Comparison of ENCODE assay signal across 14 cellular contexts in genomic region chr3:37493485-37494080, GRCh38. TPM values are rescaled to one million over a fixed set of nuclear protein-coding genes. Genes with fewer than 3 reads are reported as not detected.
DNase-seq lines count a peak whose midpoint lies in the region; ATAC-seq, FAIRE-seq and TF ChIP-seq lines count a peak whose summit lies in the region.
"Had no signal": no experiment of that assay in that cellular context is flagged by ENCODE, and none has a peak within 500 bp of the region (broad histone marks: within the 10 kb centered on the region; RNA-seq: fewer than 3 reads in every experiment).

No MANE protein-coding gene starts in this region.

- TF ChIP-seq CTCF in HL-60 (IDR thresholded peaks at IDR 0.05; ENCODE audit: insufficient read depth, low read length) (no peak), K562 (IDR thresholded peaks at IDR 0.05 in 2 of 3, conservative IDR thresholded peaks at IDR 0.05 in 1 of 3; ENCODE audit: insufficient read depth in 2 of 3, low read depth in 1 of 3, low read length in 3 of 3) (no peak)

- H3K27ac ChIP-seq in HL-60 (replicated peaks), result peak overlapping the region; percentile 43
- H3K27ac ChIP-seq in K562 (ENCODE audit: extremely low read depth, low read depth, low read length), result no peak overlapping the region
- H3K27ac ChIP-seq in mesodermal cell (ENCODE audit: low read depth, low read length, severe bottlenecking), result peak overlapping the region; percentile 30

- POLR2A ChIA-PET in K562 (lab: Yijun Ruan, JAX), result no interaction called here

- TF ChIP-seq POLR2A in K562 (conservative IDR thresholded peaks at IDR 0.05), result no peak

- no peak for FAIRE-seq in K562 (lab: Jason Lieb, UNC)
- FAIRE-seq: G401.6 had no signal

- no peak for ATAC-seq in K562
- no peak for ATAC-seq in GM21515 (IDR thresholded peaks at IDR 0.05; ENCODE audit: unreplicated experiment)
- no peak for ATAC-seq in GM19035 (IDR thresholded peaks at IDR 0.05; ENCODE audit: unreplicated experiment)
- ATAC-seq: WTC11 had no signal

- intact Hi-C loops in K562 (cut with micrococcal nuclease), result no loop called here

- H3K9me3 ChIP-seq in K562 (replicated peaks; ENCODE audit: control insufficient read depth, insufficient read depth, low read depth, low read length) (no peaks in the 10 kb centered on the region), mesodermal cell (ENCODE audit: control insufficient read depth, low read length) (no peaks in the 10 kb centered on the region)

- H3K36me3 ChIP-seq in K562 (ENCODE audit: control insufficient read depth, insufficient read depth, low read length) (no peaks in the 10 kb centered on the region), mesodermal cell (ENCODE audit: control insufficient read depth, insufficient read depth, low read length) (peaks cover 5% of the 10 kb centered on the region)

- in situ Hi-C loops in K562 (cut with MboI), result no loop called here

- no peaks in the 10 kb centered on the region for H3K27me3 ChIP-seq in HL-60 (ENCODE audit: insufficient read depth, poor library complexity, severe bottlenecking)
- H3K27me3 ChIP-seq in K562 (ENCODE audit: control insufficient read depth in 2 of 2, insufficient read depth in 2 of 2, low read length in 2 of 2), result peaks cover 12 to 62% of the 10 kb centered on the region in 2 experiments; a peak in 4 of 5 replicates

- WGBS in K562 (ENCODE audit: insufficient coverage, low coverage, missing lambda C conversion rate), result 7% methylated on average over 5 of the region's 5 CpGs
- WGBS in mesodermal cell (ENCODE audit: insufficient coverage in 2 of 2), 2 experiments, result 83% methylated on average over 1 of the region's 5 CpGs; no CpG with 5 or more reads in 1 of the 2 experiments

- no peaks in the 10 kb centered on the region for H3K9me1 ChIP-seq in K562 (ENCODE audit: control insufficient read depth, insufficient read depth, low read length)

- H3K4me2 ChIP-seq in K562 (ENCODE audit: insufficient read depth, low read length), result no peak overlapping the region

- no peaks in the 10 kb centered on the region for H3K79me2 ChIP-seq in K562 (ENCODE audit: control insufficient read depth, insufficient read depth, low read length)

- BruUV-seq in K562 (replicated peaks; lab: Mats Ljungman, UMichigan), result no TSS peak

- no peak for TF ChIP-seq RAD21 in K562 (CRISPR knock-in tag; conservative IDR thresholded peaks at IDR 0.05 in 1 of 2, IDR thresholded peaks at IDR 0.05 in 1 of 2)

- CTCF ChIA-PET in K562 (lab: Yijun Ruan, JAX; ENCODE audit: low intra/inter-chr PET ratio), result no interaction called here

- H2AFZ ChIP-seq in K562 (ENCODE audit: low read depth, low read length), result no peak overlapping the region

- DNase-seq in HL-60 (ENCODE audit: low read depth in 1 of 2, low spot score in 1 of 2) (no peak), K562 (ENCODE audit: extremely low read depth in 1 of 4, low spot score in 3 of 4) (no peak), superior temporal gyrus (ENCODE audit: extremely low spot score) (peak; percentile 24), NCI-H1092 treated with DMSO at 0.1 percent for 48 hours (lab: John Stamatoyannopoulos, UW) (no peak)
- no peak for DNase-seq in activated naive CD4-positive, alpha-beta T cell treated with Interleukin-2 at 50 U/mL for 16 hours
- DNase-seq: activated CD8-positive, alpha-beta T cell treated with anti-CD3 and anti-CD28 coated beads for 36 hours; activated T-cell treated with anti-CD3 and anti-CD28 coated beads, Interleukin-2, amount 50 U/mL, for 72 hours; retina had no signal

- H4K20me1 ChIP-seq in K562 (replicated peaks; ENCODE audit: control insufficient read depth, insufficient read depth, low read length), result no peaks in the 10 kb centered on the region; the same call in 1 of the 2 replicates

- no peak overlapping the region for H3K9ac ChIP-seq in K562 (ENCODE audit: insufficient read depth in 1 of 2, low read depth in 2 of 2, low read length in 2 of 2)

- H3K4me1 ChIP-seq in K562 (replicated peaks in 1 of 2; ENCODE audit: control insufficient read depth in 2 of 2, insufficient read depth in 2 of 2, low read length in 2 of 2), result no peaks in the 10 kb centered on the region
- H3K4me1 ChIP-seq in mesodermal cell (ENCODE audit: control insufficient read depth, insufficient read depth, low read length, poor library complexity, severe bottlenecking), result peaks cover 12% of the 10 kb centered on the region

- H3K4me3 ChIP-seq in HL-60 (replicated peaks; ENCODE audit: insufficient read depth, low read length), result no peak overlapping the region
- H3K4me3 ChIP-seq in K562, result no peak overlapping the region
- no peak overlapping the region for H3K4me3 ChIP-seq in mesodermal cell (ENCODE audit: extremely low read depth, insufficient read depth, low read length, poor library complexity, severe bottlenecking)

- TF ChIP-seq EP300 in K562 (IDR thresholded peaks at IDR 0.05; ENCODE audit: low read length), result no peak

TF ChIP-seq in K562, 482 proteins besides CTCF, POLR2A, EP300 and RAD21:
- TF ChIP-seq RBM25 (IDR thresholded peaks at IDR 0.05; ENCODE audit: low read depth, low read length, severe bottlenecking) (peak; percentile 96), ZFP36 (IDR thresholded peaks at IDR 0.05; ENCODE audit: low read depth, low read length, partially characterized antibody) (peak; percentile 56), PKNOX1 (IDR thresholded peaks at IDR 0.05) (no peak), AFF4 (CRISPR knock-in tag; IDR thresholded peaks at IDR 0.05) (no peak), BCOR (IDR thresholded peaks at IDR 0.05) (0 out of 2 replicates have a peak, but pooled peaks have one; percentile 18)
TF ChIP-seq in K562: peak in this region for 3.

RNA-seq across cellular contexts. Expression of gene ITGA9, which starts 41.6 kb away (rescaled TPM):
- 0.12 and 0.35 TPM in 2 replicates for total RNA-seq in K562 (2011; cell fraction: chromatin; rRNA removed; ENCODE audit: low replicate concordance)
- 0.17 TPM in 1 of 2 replicates, not detected in the other for total RNA-seq in K562 (2011; cell fraction: nucleolus; rRNA removed)
- total RNA-seq in K562 (2011; cell fraction: nucleoplasm; rRNA removed), result not detected in 2 replicates
- total RNA-seq in K562 (2014; rRNA removed), result not detected in 2 replicates
- not detected in 2 replicates for total RNA-seq in K562 (2014; rRNA removed; fragmentation: Illumina TruSeq; extraction: Trizol)
- not detected in 2 replicates for total RNA-seq in K562 (2015; rRNA removed; fragmentation: Illumina TruSeq; extraction: Trizol)
- total RNA-seq in K562 (2021), result 0.16 and 0.31 TPM in 2 replicates
- 0.03 and 0.08 TPM in 2 replicates for polyA plus RNA-seq in K562 (2011; rRNA removed)
- 0.01 TPM in 2 replicates for polyA plus RNA-seq in K562 (2011; cell fraction: cytosol; rRNA removed)
- polyA plus RNA-seq in K562 (2011; cell fraction: nucleus; rRNA removed), result 0.20 TPM in 1 of 2 replicates, not detected in the other
- polyA plus RNA-seq in K562 (2012), result 0.06 and 0.12 TPM in 2 replicates
- 0.03 TPM in 1 of 2 replicates, not detected in the other for polyA plus RNA-seq in K562 (2014; fragmentation: Illumina TruSeq; extraction: Trizol)
- polyA plus RNA-seq in K562 (2014; fragmentation: Nextera tagmentation; extraction: Ambion mirVana), result not detected
- polyA plus RNA-seq in K562 (2014; rRNA removed), result not detected in 2 replicates
- polyA minus RNA-seq in K562 (2011; rRNA and poly(A)+ RNA removed), result 0.07 and 0.12 TPM in 2 replicates
- polyA minus RNA-seq in K562 (2011; cell fraction: cytosol; rRNA and poly(A)+ RNA removed), result 0.38 TPM in 1 of 2 replicates, not detected in the other
- 0.13 TPM in 1 of 2 replicates, not detected in the other for polyA minus RNA-seq in K562 (2011; cell fraction: nucleus; rRNA and poly(A)+ RNA removed)
- polyA plus RNA-seq in mesodermal cell (2013, experiment 1 of 2), result 35.8 TPM
- polyA plus RNA-seq in mesodermal cell (2013, experiment 2 of 2), result 24.7 TPM
- total RNA-seq: activated CD8-positive, alpha-beta T cell treated with anti-CD3 and anti-CD28 coated beads for 36 hours; HT-29 had no signal
